19 cellular contexts compared by ENCODE assay signal in genomic region chr10:120582753-120583152, GRCh38.
"Had no signal": no experiment of that assay in that cellular context is flagged by ENCODE, and none has a peak within 500 bp of the region (broad histone marks: within the 10 kb centered on the region; RNA-seq: fewer than 3 reads in every experiment).

No MANE protein-coding gene starts in this region.

- FAIRE-seq: RCC 7860 had no signal

- H3K4me3 ChIP-seq: MG63 had no signal

- DNase-seq: IMR-90, Karpas-422, KG1, MG63, NCI-H1092 treated with DMSO at 0.1 percent for 48 hours, NCI-H1417, NCI-H146, NCI-H1694 treated with DMSO at 0.1 percent for 48 hours, NCI-H1930, NCI-H2081, NCI-H2107, NCI-H2227 treated with DMSO at 0.1 percent for 48 hours, NCI-H524, NCI-H526 treated with DMSO at 0.1 percent for 48 hours, NCI-H748 treated with DMSO at 0.1 percent for 48 hours, Right ventricle myocardium superior, RPMI8226, SK-N-SH had no signal

- H3K4me2 ChIP-seq: SK-N-SH had no signal

- H3K9ac ChIP-seq: SK-N-SH had no signal

- H3K27me3 ChIP-seq: MG63 had no signal

- H3K9me3 ChIP-seq: MG63, SK-N-SH had no signal

- H3K36me3 ChIP-seq: MG63 had no signal
